Comparison of ENCODE assay signal across 1 cellular context in the genomic region with DNA sequence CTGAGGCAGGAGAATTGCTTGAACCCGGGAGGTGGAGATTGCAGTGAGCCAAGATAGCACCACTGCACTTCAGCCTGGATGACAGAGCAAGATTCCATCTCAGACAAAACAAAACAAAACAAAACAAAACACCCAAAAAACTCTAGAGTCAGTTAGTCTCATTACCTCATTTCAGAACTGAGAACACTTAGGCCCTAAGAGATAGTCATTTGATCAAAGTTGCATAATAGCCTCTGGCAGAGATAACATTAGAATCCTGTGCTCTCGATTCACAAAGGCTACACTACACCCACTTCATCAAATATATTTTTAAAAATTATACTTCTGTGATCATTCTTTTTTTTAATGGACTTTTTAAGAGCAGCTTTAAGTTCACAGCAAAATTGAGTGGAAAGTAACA. TPM values are rescaled to one million over a fixed set of nuclear protein-coding genes. Genes with fewer than 3 reads are reported as not detected.
"Had no signal": no experiment of that assay in that cellular context is flagged by ENCODE, and none has a peak within 500 bp of the region (broad histone marks: within the 10 kb centered on the region; RNA-seq: fewer than 3 reads in every experiment).

No MANE protein-coding gene starts in this region.

RNA-seq across cellular contexts. Expression of gene FAM72D, which starts 40.6 kb away (rescaled TPM):
- polyA plus RNA-seq: IgD-negative memory B cell had no signal
